ENCODE assay signal across 17 cellular contexts in the genomic region with DNA sequence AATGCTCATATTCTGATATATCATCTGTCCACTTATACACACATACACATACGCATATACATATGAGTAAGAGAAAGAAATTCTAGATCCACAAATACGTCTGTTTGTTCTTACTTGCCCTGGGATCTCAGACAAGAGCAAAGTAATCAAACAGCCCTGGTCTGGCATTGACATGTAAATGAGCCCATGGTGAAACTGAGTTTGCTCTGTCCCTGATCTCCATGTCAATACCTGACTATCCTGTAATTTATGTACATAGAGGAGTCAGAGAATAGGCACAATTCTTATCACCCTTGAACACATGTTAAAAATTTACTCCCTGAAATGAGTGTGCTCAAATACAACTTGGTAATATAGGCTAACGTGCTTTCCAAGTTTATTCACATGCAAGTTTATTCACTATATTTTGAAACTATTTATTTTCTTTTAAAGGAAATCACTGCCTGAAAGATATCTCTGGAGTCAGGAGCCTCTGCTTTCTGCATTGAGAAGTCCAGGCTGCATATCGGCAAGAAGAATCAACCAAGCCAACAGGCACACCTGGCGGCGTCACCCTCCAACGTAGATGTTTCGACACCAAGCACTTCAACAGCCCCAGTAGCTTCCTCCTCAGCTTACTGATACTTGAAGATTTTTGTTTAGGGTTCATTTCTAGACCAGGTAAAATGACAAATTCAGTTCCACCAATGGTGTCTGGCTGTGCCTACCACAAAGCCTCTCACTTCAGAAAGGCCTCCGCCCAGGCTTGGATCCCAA.
DNase-seq lines count a peak whose midpoint lies in the region; ATAC-seq and TF ChIP-seq lines count a peak whose summit lies in the region.
"Had no signal": no experiment of that assay in that cellular context is flagged by ENCODE, and none has a peak within 500 bp of the region (broad histone marks: within the 10 kb centered on the region; RNA-seq: fewer than 3 reads in every experiment).

No MANE protein-coding gene starts in this region.

- CTCF ChIA-PET in WTC11 (lab: Charles Lee) = no interaction called here

- H3K27me3 ChIP-seq in H9 (ENCODE audit: insufficient read depth, low read length) (no peaks in the 10 kb centered on the region), Karpas-422 (ENCODE audit: low read length) (no peaks in the 10 kb centered on the region)

- no peaks in the 10 kb centered on the region for H3K79me1 ChIP-seq in H9 (ENCODE audit: insufficient read depth, low read depth, low read length, poor library complexity, severe bottlenecking)

- no peaks in the 10 kb centered on the region for H4K20me1 ChIP-seq in H9 (ENCODE audit: control insufficient read depth, insufficient read depth, insufficient read length)
- H4K20me1 ChIP-seq in Karpas-422 (ENCODE audit: insufficient read depth, low read depth, low read length) = no peaks in the 10 kb centered on the region

- peak overlapping the region in 2 of 3 experiments; percentile 91 to 96; a peak in 6 of 7 replicates for H3K27ac Mint-ChIP-seq in H9
- H3K27ac Mint-ChIP-seq in WTC11 = no peak overlapping the region
- H3K27ac Mint-ChIP-seq: CD14-positive monocyte had no signal

- H3K4me3 Mint-ChIP-seq in H9 (no peak overlapping the region), WTC11 (no peak overlapping the region)
- H3K4me3 Mint-ChIP-seq: CD14-positive monocyte had no signal

- H3K14ac ChIP-seq in H9 (ENCODE audit: insufficient read depth, low read length) = no peak overlapping the region

- no peak overlapping the region for H2BK12ac ChIP-seq in H9 (ENCODE audit: insufficient read length, low read depth, low read length)

- DNase-seq in COLO668 (lab: John Stamatoyannopoulos, UW; ENCODE audit: unreplicated experiment) (peak; percentile 56), H9 (peak; percentile 51), NCI-H345 (lab: John Stamatoyannopoulos, UW) (peak; percentile 84), WTC11 (ENCODE audit: low spot score) (no peak), Karpas-422 (no peak), NCI-H1694 treated with DMSO at 0.1 percent for 48 hours (lab: John Stamatoyannopoulos, UW) (no peak), HK-2 (ENCODE audit: unreplicated experiment) (no peak)
- DNase-seq: Caco-2, DMS79 treated with DMSO at 0.1 percent for 48 hours, GDM1, GM23248, NCI-H1694, NCI-H526, T-helper 2 cell had no signal

- H2BK15ac ChIP-seq in H9 (ENCODE audit: low read depth, low read length) = no peak overlapping the region

- no peak overlapping the region for H3K9ac ChIP-seq in H9 (ENCODE audit: extremely low read depth, insufficient read length, low read length)
- no peak overlapping the region for H3K9ac ChIP-seq in Karpas-422 (ENCODE audit: low read length)
- H3K9ac ChIP-seq: GM23248 had no signal

- peaks cover 15% of the 10 kb centered on the region for H3K36me3 ChIP-seq in Karpas-422 (ENCODE audit: insufficient read depth, low read length)

- H3K36me3 Mint-ChIP-seq in H9 (ENCODE audit: insufficient read depth in 1 of 3, low read depth in 3 of 3) (peaks cover 0 to 7% (median 3%) of the 10 kb centered on the region in 3 experiments; a peak in 2 of 7 replicates), WTC11 (peaks cover 42% of the 10 kb centered on the region)
- H3K36me3 Mint-ChIP-seq: CD14-positive monocyte had no signal

- H3K4me1 Mint-ChIP-seq in H9 (peaks cover 16 to 21% of the 10 kb centered on the region in 2 experiments), WTC11 (no peaks in the 10 kb centered on the region)
- H3K4me1 Mint-ChIP-seq: CD14-positive monocyte had no signal

- H2BK20ac ChIP-seq in H9 (ENCODE audit: low read depth, low read length, poor library complexity, severe bottlenecking) = no peak overlapping the region

- H4K8ac ChIP-seq in H9 (replicated peaks; ENCODE audit: insufficient read length, low read depth, low read length) = no peak overlapping the region

- no peaks in the 10 kb centered on the region for H3K23me2 ChIP-seq in H9 (ENCODE audit: insufficient read length, low read depth, low read length, poor library complexity, severe bottlenecking)

- H3K9me2 ChIP-seq in Karpas-422 (replicated peaks; ENCODE audit: insufficient read depth, low read length) = no peaks in the 10 kb centered on the region

- no peak overlapping the region for H2AK5ac ChIP-seq in H9 (ENCODE audit: insufficient read length, low read length)

- H3K23ac ChIP-seq in H9 (ENCODE audit: insufficient read length, low read depth, low read length) = no peak overlapping the region

- H3K79me2 ChIP-seq in H9 (ENCODE audit: insufficient read depth, low read length) (no peaks in the 10 kb centered on the region), Karpas-422 (ENCODE audit: low read length) (no peaks in the 10 kb centered on the region)

- H3K4me3 ChIP-seq in Karpas-422 (ENCODE audit: low read length) = no peak overlapping the region
- H3K4me3 ChIP-seq: GM23248, K562 had no signal

- H3K4me2 ChIP-seq in H9 (ENCODE audit: insufficient read depth, insufficient read length, low read length) = no peak overlapping the region
- no peak overlapping the region for H3K4me2 ChIP-seq in Karpas-422 (ENCODE audit: low read depth, low read length, poor library complexity, severe bottlenecking)

- no peak overlapping the region for H3T11ph ChIP-seq in H9 (ENCODE audit: low read length)

- TF ChIP-seq CTCF in H9 (conservative IDR thresholded peaks at IDR 0.05) = no peak
- TF ChIP-seq CTCF in WTC11 (IDR thresholded peaks at IDR 0.05) = no peak

- no peak overlapping the region for H2AFZ ChIP-seq in H9 (ENCODE audit: low read length)
- no peak overlapping the region for H2AFZ ChIP-seq in Karpas-422 (ENCODE audit: low read length)
- H2AFZ ChIP-seq: GM23248 had no signal

- no CpG with 5 or more reads among the region's 9 CpGs for WGBS in H9 (ENCODE audit: extremely low coverage, insufficient read length, low lambda C conversion rate)

- ATAC-seq in WTC11 = peak; percentile 50
- no peak for ATAC-seq in GM18873 (IDR thresholded peaks at IDR 0.05; ENCODE audit: low FRiP score, unreplicated experiment)
- ATAC-seq: K562 had no signal

- no peak overlapping the region for H2BK5ac ChIP-seq in H9 (ENCODE audit: insufficient read length, low read length)

- H2BK120ac ChIP-seq in H9 (ENCODE audit: low read depth, low read length, poor library complexity, severe bottlenecking) = no peak overlapping the region

- no peak overlapping the region for H4K91ac ChIP-seq in H9 (ENCODE audit: insufficient read length, low read depth, low read length)

- H3K27ac ChIP-seq in H9 (ENCODE audit: insufficient read length, low read depth, low read length) (no peak overlapping the region), Karpas-422 (ENCODE audit: low read length) (no peak overlapping the region)
- H3K27ac ChIP-seq: GM23248 had no signal

- no peak overlapping the region for H3K18ac ChIP-seq in H9 (ENCODE audit: insufficient read length, low read depth, low read length)

- POLR2A ChIA-PET in WTC11 (lab: Charles Lee) = interaction anchor here (0.6 kb wide), 1 partner anchor 1350 kb away, joined by 3 read pairs; no protein-coding TSS in a partner anchor

- H4K5ac ChIP-seq in H9 (ENCODE audit: insufficient read length, low read depth, low read length) = no peak overlapping the region

- H3K9me3 ChIP-seq in H9 (ENCODE audit: control insufficient read depth, low read depth, low read length) = no peaks in the 10 kb centered on the region
- H3K9me3 ChIP-seq in Karpas-422 (ENCODE audit: low read length) = no peaks in the 10 kb centered on the region
- H3K9me3 ChIP-seq: Caco-2 had no signal

- H3K9me3 Mint-ChIP-seq in H9 (peaks cover 0 to 4% of the 10 kb centered on the region in 2 experiments; a peak in 2 of 5 replicates), WTC11 (peaks cover 45% of the 10 kb centered on the region)
- H3K9me3 Mint-ChIP-seq: CD14-positive monocyte had no signal

- no peak overlapping the region for H3K4ac ChIP-seq in H9 (ENCODE audit: low read depth, low read length)

- H3K4me1 ChIP-seq in H9 (ENCODE audit: insufficient read depth, low read length) (peaks cover 8% of the 10 kb centered on the region; the same call in 1 of the 2 replicates), Karpas-422 (ENCODE audit: low read length) (no peaks in the 10 kb centered on the region)
- H3K4me1 ChIP-seq: Caco-2 had no signal

- no peak overlapping the region for H3K56ac ChIP-seq in H9 (ENCODE audit: insufficient read length, low read depth, low read length)

- H3K27me3 Mint-ChIP-seq in H9 (ENCODE audit: low read depth) (no peaks in the 10 kb centered on the region), WTC11 (ENCODE audit: low read depth) (peaks cover 6% of the 10 kb centered on the region; the same call in 1 of the 2 replicates)

TF ChIP-seq in WTC11, 78 proteins besides CTCF, POLR2A, EP300 and RAD21:
- TF ChIP-seq GABPB1 (CRISPR knock-in tag; IDR thresholded peaks at IDR 0.05) = no peak
- TF ChIP-seq SOX15 (CRISPR knock-in tag; IDR thresholded peaks at IDR 0.05) = no peak
- TF ChIP-seq KAT7 (CRISPR knock-in tag; IDR thresholded peaks at IDR 0.05; ENCODE audit: borderline replicate concordance) = no peak

Comparison
In these comparisons a context has a peak if more than half of its experiments do, and no peak if none do; other contexts are left out.
1. DNase-seq: peak in COLO668 (single experiment), H9 (single experiment) and NCI-H345 (single experiment); none in WTC11 (single experiment), Karpas-422 (single experiment), NCI-H1694 treated with DMSO at 0.1 percent for 48 hours (single experiment) and HK-2 (single experiment).